In genomic region chr19:51258165-51258564, GRCh38 we compare ENCODE assay signal across 1 cellular context.
TF ChIP-seq lines count a peak whose summit lies in the region.

No MANE protein-coding gene starts in this region.

TF ChIP-seq in GM12878, 131 proteins besides CTCF, POLR2A, EP300 and RAD21:
- TF ChIP-seq MYC (IDR thresholded peaks at IDR 0.05; ENCODE audit: insufficient read depth, insufficient read length, insufficient replicate concordance, low read length, severe bottlenecking) (no peak), RUNX3 (IDR thresholded peaks at IDR 0.05; ENCODE audit: low read length) (peak; percentile 53), BCL11A (IDR thresholded peaks at IDR 0.05; ENCODE audit: low read depth, low read length) (no peak), ZNF592 (IDR thresholded peaks at IDR 0.05) (no peak), ZZZ3 (IDR thresholded peaks at IDR 0.05; ENCODE audit: control insufficient read depth, insufficient read length, low read depth) (no peak), SPI1 (IDR thresholded peaks at IDR 0.05; ENCODE audit: borderline replicate concordance, insufficient read depth, low read depth, low read length) (peak; percentile 2; the same call in 1 of the 2 replicates), RCOR1 (conservative IDR thresholded peaks at IDR 0.05; ENCODE audit: low read depth, low read length) (no peak), MEF2A (IDR thresholded peaks at IDR 0.05; ENCODE audit: insufficient read depth, low read depth, low read length) (no peak), CBX5 (IDR thresholded peaks at IDR 0.05; ENCODE audit: low read depth) (no peak), KAT2A (conservative IDR thresholded peaks at IDR 0.05; ENCODE audit: control insufficient read depth, low read depth, low read length) (no peak), MAX (IDR thresholded peaks at IDR 0.05; ENCODE audit: low read depth, low read length) (no peak), RB1 (IDR thresholded peaks at IDR 0.05; ENCODE audit: borderline replicate concordance) (no peak), CHD1 (IDR thresholded peaks at IDR 0.05; ENCODE audit: low read depth, low read length) (no peak), BCLAF1 (IDR thresholded peaks at IDR 0.05) (no peak), ZBTB11 (CRISPR knock-in tag; IDR thresholded peaks at IDR 0.05) (no peak)
TF ChIP-seq in GM12878: peak in this region for 2.
